In the genomic region with DNA sequence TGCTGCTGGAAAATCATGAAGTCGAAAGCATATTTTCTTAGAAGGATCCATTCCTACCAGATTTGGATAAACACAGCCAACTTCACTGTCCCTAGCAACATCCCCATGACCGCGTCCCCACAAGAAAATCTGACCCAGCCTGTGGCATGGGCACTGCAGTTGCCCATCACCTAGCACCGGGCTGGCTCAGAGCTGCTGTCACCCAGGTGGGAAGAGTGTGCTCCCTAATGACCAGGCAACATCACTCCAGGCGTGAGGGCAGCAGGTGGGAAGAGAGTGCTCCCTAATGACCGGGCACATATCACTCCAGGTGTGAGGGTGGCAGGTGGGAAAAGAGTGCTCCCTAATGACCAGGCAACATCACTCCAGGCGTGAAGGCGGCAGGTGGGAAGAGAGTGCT, we compare ENCODE assay signal across 38 cellular contexts.
"Had no signal": no experiment of that assay in that cellular context is flagged by ENCODE, and none has a peak within 500 bp of the region (broad histone marks: within the 10 kb centered on the region; RNA-seq: fewer than 3 reads in every experiment).

No MANE protein-coding gene starts in this region.

- H3K27me3 ChIP-seq: ascending aorta had no signal

- H3K4me1 Mint-ChIP-seq: activated CD4-positive, alpha-beta memory T cell treated with anti-CD3 and anti-CD28 coated beads, Interleukin-2, amount 10 ng/mL, durations not matched to agents 7 days and 5 days; activated CD4-positive, alpha-beta T cell treated with anti-CD3 and anti-CD28 coated beads for 36 hours; activated CD4-positive, alpha-beta T cell treated with anti-CD3 and anti-CD28 coated beads, Interleukin-2, amount 10 ng/mL, durations not matched to agents 7 days and 5 days; activated CD8-positive, alpha-beta memory T cell treated with anti-CD3 and anti-CD28 coated beads, Interleukin-2, amount 10 ng/mL, durations not matched to agents 7 days and 5 days; activated naive CD4-positive, alpha-beta T cell treated with anti-CD3 and anti-CD28 coated beads, Interleukin-2, amount 10 ng/mL, durations not matched to agents 7 days and 5 days; activated naive CD4-positive, alpha-beta T cell treated with anti-CD3 and anti-CD28 coated beads, Interleukin-2, amount 50 U/mL, for 24 hours; activated naive CD8-positive, alpha-beta T cell treated with anti-CD3 and anti-CD28 coated beads, Interleukin-2, amount 10 ng/mL, durations not matched to agents 7 days and 5 days; activated naive CD8-positive, alpha-beta T cell treated with anti-CD3 and anti-CD28 coated beads, Interleukin-2, amount 50 U/mL, for 24 hours; brain; central memory CD8-positive, alpha-beta T cell had no signal

- H3K27ac ChIP-seq: ascending aorta, cardiac muscle cell, VCaP had no signal

- H3K27ac Mint-ChIP-seq: activated CD4-positive, alpha-beta memory T cell treated with anti-CD3 and anti-CD28 coated beads, Interleukin-2, amount 10 ng/mL, durations not matched to agents 7 days and 5 days; activated CD4-positive, alpha-beta T cell treated with anti-CD3 and anti-CD28 coated beads for 36 hours; activated CD4-positive, alpha-beta T cell treated with anti-CD3 and anti-CD28 coated beads, Interleukin-2, amount 10 ng/mL, durations not matched to agents 7 days and 5 days; activated CD8-positive, alpha-beta memory T cell treated with anti-CD3 and anti-CD28 coated beads, Interleukin-2, amount 10 ng/mL, durations not matched to agents 7 days and 5 days; activated CD8-positive, alpha-beta T cell treated with anti-CD3 and anti-CD28 coated beads, Interleukin-2, amount 10 ng/mL, durations not matched to agents 7 days and 5 days; activated naive CD4-positive, alpha-beta T cell treated with anti-CD3 and anti-CD28 coated beads, Interleukin-2, amount 10 ng/mL, durations not matched to agents 7 days and 5 days; activated naive CD4-positive, alpha-beta T cell treated with anti-CD3 and anti-CD28 coated beads, Interleukin-2, amount 50 U/mL, for 24 hours; activated naive CD8-positive, alpha-beta T cell; activated naive CD8-positive, alpha-beta T cell treated with anti-CD3 and anti-CD28 coated beads, Interleukin-2, amount 10 ng/mL, durations not matched to agents 7 days and 5 days; activated naive CD8-positive, alpha-beta T cell treated with anti-CD3 and anti-CD28 coated beads, Interleukin-2, amount 50 U/mL, for 24 hours; activated T-cell treated with anti-CD3 and anti-CD28 coated beads, Interleukin-2, amount 50 U/mL, for 24 hours; activated T-helper 2 cell treated with anti-CD3 and anti-CD28 coated beads, Interferon-gamma antibody, Interleukin-2, Interleukin-4, amounts not matched to agents 10 μg/mL and 5 μg/mL and 100 μg/mL, durations not matched to agents 14 hours and 24 hours and 36 hours; brain; T-helper 1 cell treated with Interleukin-12 subunit alpha and Interleukin-12 subunit beta and Interleukin-4 antibody, amounts not matched to agents 30 μg/mL and 1 μg/mL, for 36 hours; T-helper 2 cell treated with Interferon-gamma antibody and Interleukin-4, amounts not matched to agents 5 μg/mL and 100 μg/mL, for 36 hours had no signal

- H3K4me1 ChIP-seq: ascending aorta had no signal

- H3K36me3 Mint-ChIP-seq: activated CD8-positive, alpha-beta memory T cell treated with anti-CD3 and anti-CD28 coated beads, Interleukin-2, amount 10 ng/mL, durations not matched to agents 7 days and 5 days; activated naive CD4-positive, alpha-beta T cell treated with anti-CD3 and anti-CD28 coated beads, Interleukin-2, amount 10 ng/mL, durations not matched to agents 7 days and 5 days; activated naive CD4-positive, alpha-beta T cell treated with anti-CD3 and anti-CD28 coated beads, Interleukin-2, amount 50 U/mL, for 24 hours; activated naive CD8-positive, alpha-beta T cell; activated naive CD8-positive, alpha-beta T cell treated with anti-CD3 and anti-CD28 coated beads, Interleukin-2, amount 10 ng/mL, durations not matched to agents 7 days and 5 days; brain had no signal

- H3K27me3 Mint-ChIP-seq: activated CD4-positive, alpha-beta memory T cell treated with anti-CD3 and anti-CD28 coated beads, Interleukin-2, amount 10 ng/mL, durations not matched to agents 7 days and 5 days; activated CD4-positive, alpha-beta T cell treated with anti-CD3 and anti-CD28 coated beads for 36 hours; activated CD4-positive, alpha-beta T cell treated with anti-CD3 and anti-CD28 coated beads, Interleukin-2, amount 10 ng/mL, durations not matched to agents 7 days and 5 days; activated CD8-positive, alpha-beta memory T cell treated with anti-CD3 and anti-CD28 coated beads, Interleukin-2, amount 10 ng/mL, durations not matched to agents 7 days and 5 days; activated naive CD4-positive, alpha-beta T cell treated with anti-CD3 and anti-CD28 coated beads, Interleukin-2, amount 10 ng/mL, durations not matched to agents 7 days and 5 days; activated naive CD8-positive, alpha-beta T cell treated with anti-CD3 and anti-CD28 coated beads, Interleukin-2, amount 10 ng/mL, durations not matched to agents 7 days and 5 days had no signal

- H3K9me3 ChIP-seq: ascending aorta had no signal

- H3K4me3 Mint-ChIP-seq: activated CD4-positive, alpha-beta memory T cell treated with anti-CD3 and anti-CD28 coated beads, Interleukin-2, amount 10 ng/mL, durations not matched to agents 7 days and 5 days; activated CD4-positive, alpha-beta T cell treated with anti-CD3 and anti-CD28 coated beads for 36 hours; activated CD4-positive, alpha-beta T cell treated with anti-CD3 and anti-CD28 coated beads, Interleukin-2, amount 10 ng/mL, durations not matched to agents 7 days and 5 days; activated CD8-positive, alpha-beta memory T cell treated with anti-CD3 and anti-CD28 coated beads, Interleukin-2, amount 10 ng/mL, durations not matched to agents 7 days and 5 days; activated CD8-positive, alpha-beta T cell treated with anti-CD3 and anti-CD28 coated beads, Interleukin-2, amount 10 ng/mL, durations not matched to agents 7 days and 5 days; activated naive CD4-positive, alpha-beta T cell treated with anti-CD3 and anti-CD28 coated beads, Interleukin-2, amount 10 ng/mL, durations not matched to agents 7 days and 5 days; activated naive CD4-positive, alpha-beta T cell treated with anti-CD3 and anti-CD28 coated beads, Interleukin-2, amount 50 U/mL, for 24 hours; activated naive CD8-positive, alpha-beta T cell; activated naive CD8-positive, alpha-beta T cell treated with anti-CD3 and anti-CD28 coated beads, Interleukin-2, amount 10 ng/mL, durations not matched to agents 7 days and 5 days; activated naive CD8-positive, alpha-beta T cell treated with anti-CD3 and anti-CD28 coated beads, Interleukin-2, amount 50 U/mL, for 24 hours; activated T-cell treated with anti-CD3 and anti-CD28 coated beads, Interleukin-2, amount 50 U/mL, for 24 hours; brain; central memory CD8-positive, alpha-beta T cell; T-helper 1 cell treated with Interleukin-12 subunit alpha and Interleukin-12 subunit beta and Interleukin-4 antibody, amounts not matched to agents 30 μg/mL and 1 μg/mL, for 36 hours; T-helper 2 cell treated with Interferon-gamma antibody and Interleukin-4, amounts not matched to agents 5 μg/mL and 100 μg/mL, for 36 hours had no signal

- H3K9me3 Mint-ChIP-seq: activated CD4-positive, alpha-beta memory T cell treated with anti-CD3 and anti-CD28 coated beads, Interleukin-2, amount 10 ng/mL, durations not matched to agents 7 days and 5 days; activated CD4-positive, alpha-beta T cell treated with anti-CD3 and anti-CD28 coated beads, Interleukin-2, amount 10 ng/mL, durations not matched to agents 7 days and 5 days; activated naive CD4-positive, alpha-beta T cell treated with anti-CD3 and anti-CD28 coated beads, Interleukin-2, amount 10 ng/mL, durations not matched to agents 7 days and 5 days; activated naive CD4-positive, alpha-beta T cell treated with anti-CD3 and anti-CD28 coated beads, Interleukin-2, amount 50 U/mL, for 24 hours; activated naive CD8-positive, alpha-beta T cell treated with anti-CD3 and anti-CD28 coated beads, Interleukin-2, amount 10 ng/mL, durations not matched to agents 7 days and 5 days; activated naive CD8-positive, alpha-beta T cell treated with anti-CD3 and anti-CD28 coated beads, Interleukin-2, amount 50 U/mL, for 24 hours; activated T-cell treated with anti-CD3 and anti-CD28 coated beads, Interleukin-2, amount 50 U/mL, for 24 hours; activated T-helper 2 cell treated with anti-CD3 and anti-CD28 coated beads, Interferon-gamma antibody, Interleukin-2, Interleukin-4, amounts not matched to agents 10 μg/mL and 5 μg/mL and 100 μg/mL, durations not matched to agents 14 hours and 24 hours and 36 hours; brain; central memory CD8-positive, alpha-beta T cell; T-helper 1 cell treated with Interleukin-12 subunit alpha and Interleukin-12 subunit beta and Interleukin-4 antibody, amounts not matched to agents 30 μg/mL and 1 μg/mL, for 36 hours; T-helper 2 cell treated with Interferon-gamma antibody and Interleukin-4, amounts not matched to agents 5 μg/mL and 100 μg/mL, for 36 hours had no signal

- DNase-seq: activated CD4-positive, alpha-beta memory T cell treated with anti-CD3 and anti-CD28 coated beads, Interleukin-2, amount 10 ng/mL, durations not matched to agents 7 days and 5 days; activated CD4-positive, alpha-beta T cell treated with anti-CD3 and anti-CD28 coated beads for 1 hour; activated CD4-positive, alpha-beta T cell treated with anti-CD3 and anti-CD28 coated beads for 36 hours; activated CD4-positive, alpha-beta T cell treated with anti-CD3 and anti-CD28 coated beads for 48 hours; activated CD4-positive, alpha-beta T cell treated with anti-CD3 and anti-CD28 coated beads, Interleukin-2, amount 10 ng/mL, durations not matched to agents 7 days and 5 days; activated CD4-positive, alpha-beta T cell treated with anti-CD3 and anti-CD28 coated beads, Interleukin-2, amount 50 U/mL, for 48 hours; activated CD4-positive, CD25-positive, alpha-beta regulatory T cell; activated CD8-positive, alpha-beta memory T cell treated with anti-CD3 and anti-CD28 coated beads for 24 hours; activated CD8-positive, alpha-beta memory T cell treated with anti-CD3 and anti-CD28 coated beads, Interleukin-2, amount 10 ng/mL, durations not matched to agents 7 days and 5 days; activated CD8-positive, alpha-beta memory T cell treated with anti-CD3 and anti-CD28 coated beads, Interleukin-2, amount 50 U/mL, for 48 hours; activated CD8-positive, alpha-beta T cell treated with anti-CD3 and anti-CD28 coated beads, Interleukin-2, amount 10 ng/mL, durations not matched to agents 7 days and 5 days; activated effector memory CD4-positive, alpha-beta T cell treated with Interleukin-2 at 50 U/mL for 16 hours; activated gamma-delta T cell; activated naive CD4-positive, alpha-beta T cell treated with anti-CD3 and anti-CD28 coated beads, Interleukin-2, amount 10 ng/mL, durations not matched to agents 7 days and 5 days; activated naive CD4-positive, alpha-beta T cell treated with Interleukin-2 at 50 U/mL for 16 hours; activated naive CD8-positive, alpha-beta T cell treated with anti-CD3 and anti-CD28 coated beads, Interleukin-2, amount 10 ng/mL, durations not matched to agents 7 days and 5 days; activated naive CD8-positive, alpha-beta T cell treated with anti-CD3 and anti-CD28 coated beads, Interleukin-2, amount 50 U/mL, for 24 hours; activated T-cell treated with anti-CD3 and anti-CD28 coated beads, Interleukin-2, amount 50 U/mL, for 24 hours; activated T-cell treated with anti-CD3 and anti-CD28 coated beads, Interleukin-2, amount 50 U/mL, for 48 hours; amygdala; anterior cingulate cortex; caudate nucleus; cerebellar nuclear complex; T-helper 2 cell; T-helper 9 cell had no signal

- FAIRE-seq: bronchial epithelial cell, TTC549 had no signal

- H3K4me3 ChIP-seq: ascending aorta, cardiac muscle cell had no signal

- H3K36me3 ChIP-seq: ascending aorta, cardiac muscle cell had no signal

- ATAC-seq: activated CD4-positive, alpha-beta T cell treated with anti-CD3 and anti-CD28 coated beads for 36 hours; activated CD4-positive, CD25-positive, alpha-beta regulatory T cell treated with anti-CD3 and anti-CD28 coated beads, Interleukin-2, amount 50 U/mL, for 24 hours; activated CD8-positive, alpha-beta memory T cell treated with anti-CD3 and anti-CD28 coated beads, Interleukin-2, amount 10 ng/mL, durations not matched to agents 7 days and 5 days; activated CD8-positive, alpha-beta T cell treated with anti-CD3 and anti-CD28 coated beads, Interleukin-2, amount 10 ng/mL, durations not matched to agents 7 days and 5 days; activated naive CD8-positive, alpha-beta T cell treated with anti-CD3 and anti-CD28 coated beads, Interleukin-2, amount 50 U/mL, for 24 hours had no signal
